ENCODE assay signal across 23 cellular contexts in the genomic region with DNA sequence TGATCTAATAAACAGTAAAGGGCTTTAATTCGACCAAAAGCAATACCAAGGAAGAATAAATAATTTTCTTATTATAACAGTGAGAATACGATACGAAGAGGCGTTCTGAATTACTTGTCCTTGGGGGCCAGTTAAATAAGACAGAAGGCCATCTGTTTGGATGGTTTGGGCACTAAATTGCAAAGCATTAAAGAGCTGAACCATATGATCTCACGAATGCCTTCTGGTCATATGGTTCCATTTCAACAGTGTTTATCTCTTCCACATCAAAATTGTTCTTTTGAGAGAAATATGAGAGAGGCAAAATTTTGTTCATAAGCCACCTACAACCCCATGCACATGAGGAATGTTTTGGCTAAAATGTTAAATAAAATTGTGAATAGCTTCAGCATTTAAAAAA.
"Had no signal": no experiment of that assay in that cellular context is flagged by ENCODE, and none has a peak within 500 bp of the region (broad histone marks: within the 10 kb centered on the region; RNA-seq: fewer than 3 reads in every experiment).

No MANE protein-coding gene starts in this region.

- H3K4me1 Mint-ChIP-seq: activated CD4-positive, alpha-beta T cell treated with anti-CD3 and anti-CD28 coated beads, Interleukin-2, amount 10 ng/mL, durations not matched to agents 24 days and 14 days; activated CD8-positive, alpha-beta memory T cell treated with anti-CD3 and anti-CD28 coated beads, Interleukin-2, amount 10 ng/mL, durations not matched to agents 7 days and 5 days; activated naive CD8-positive, alpha-beta T cell treated with anti-CD3 and anti-CD28 coated beads, Interleukin-2, amount 50 U/mL, for 24 hours; memory B cell; nephron progenitor cell; stimulated activated effector memory CD8-positive, alpha-beta T cell treated with anti-CD3 and anti-CD28 coated beads, Interleukin-12 subunit alpha, Interleukin-12 subunit beta, amount 100 ng/mL, for 72 hours; stimulated activated naive CD8-positive, alpha-beta T cell treated with anti-CD3 and anti-CD28 coated beads, Interleukin-15, amount 100 ng/mL, for 72 hours had no signal

- H3K4me3 Mint-ChIP-seq: activated CD4-positive, alpha-beta T cell treated with anti-CD3 and anti-CD28 coated beads, Interleukin-2, amount 10 ng/mL, durations not matched to agents 24 days and 14 days; activated CD8-positive, alpha-beta memory T cell treated with anti-CD3 and anti-CD28 coated beads, Interleukin-2, amount 10 ng/mL, durations not matched to agents 7 days and 5 days; activated CD8-positive, alpha-beta T cell treated with anti-CD3 and anti-CD28 coated beads for 36 hours; activated naive CD8-positive, alpha-beta T cell treated with anti-CD3 and anti-CD28 coated beads, Interleukin-2, amount 50 U/mL, for 24 hours; activated T-helper 1 cell treated with anti-CD3 and anti-CD28 coated beads, Interleukin-12 subunit alpha, Interleukin-12 subunit beta, Interleukin-2, Interleukin-4 antibody, amounts not matched to agents 30 ng/mL and 10 ng/mL and 1 ng/mL, durations not matched to agents 14 hours and 24 hours and 36 hours; memory B cell; nephron progenitor cell; stimulated activated effector memory CD8-positive, alpha-beta T cell treated with anti-CD3 and anti-CD28 coated beads, Interleukin-12 subunit alpha, Interleukin-12 subunit beta, amount 100 ng/mL, for 72 hours; stimulated activated naive CD8-positive, alpha-beta T cell treated with anti-CD3 and anti-CD28 coated beads, Interleukin-15, amount 100 ng/mL, for 72 hours had no signal

- ATAC-seq: activated CD4-positive, CD25-positive, alpha-beta regulatory T cell treated with anti-CD3 and anti-CD28 coated beads, Interleukin-2, amount 50 U/mL, for 24 hours; activated CD8-positive, alpha-beta memory T cell treated with anti-CD3 and anti-CD28 coated beads, Interleukin-2, amount 10 ng/mL, durations not matched to agents 7 days and 5 days; activated CD8-positive, alpha-beta T cell treated with anti-CD3 and anti-CD28 coated beads for 36 hours; activated naive CD8-positive, alpha-beta T cell treated with anti-CD3 and anti-CD28 coated beads, Interleukin-2, amount 50 U/mL, for 24 hours; left colon; pancreas; psoas muscle; right cardiac atrium; stimulated activated effector memory CD8-positive, alpha-beta T cell treated with anti-CD3 and anti-CD28 coated beads, Interleukin-12 subunit alpha, Interleukin-12 subunit beta, amount 100 ng/mL, for 72 hours; stimulated activated naive CD8-positive, alpha-beta T cell treated with anti-CD3 and anti-CD28 coated beads, Interleukin-15, amount 100 ng/mL, for 72 hours had no signal

- H3K27ac ChIP-seq: coronary artery, epithelial cell of prostate, pancreas, psoas muscle, skin epidermis, tibial nerve had no signal

- H3K27ac Mint-ChIP-seq: activated CD4-positive, alpha-beta T cell treated with anti-CD3 and anti-CD28 coated beads, Interleukin-2, amount 10 ng/mL, durations not matched to agents 24 days and 14 days; activated CD8-positive, alpha-beta memory T cell treated with anti-CD3 and anti-CD28 coated beads, Interleukin-2, amount 10 ng/mL, durations not matched to agents 7 days and 5 days; activated CD8-positive, alpha-beta T cell treated with anti-CD3 and anti-CD28 coated beads for 36 hours; activated naive CD8-positive, alpha-beta T cell treated with anti-CD3 and anti-CD28 coated beads, Interleukin-2, amount 50 U/mL, for 24 hours; activated T-helper 1 cell treated with anti-CD3 and anti-CD28 coated beads, Interleukin-12 subunit alpha, Interleukin-12 subunit beta, Interleukin-2, Interleukin-4 antibody, amounts not matched to agents 30 ng/mL and 10 ng/mL and 1 ng/mL, durations not matched to agents 14 hours and 24 hours and 36 hours; memory B cell; nephron progenitor cell; stimulated activated effector memory CD8-positive, alpha-beta T cell treated with anti-CD3 and anti-CD28 coated beads, Interleukin-12 subunit alpha, Interleukin-12 subunit beta, amount 100 ng/mL, for 72 hours; stimulated activated naive CD8-positive, alpha-beta T cell treated with anti-CD3 and anti-CD28 coated beads, Interleukin-15, amount 100 ng/mL, for 72 hours had no signal

- H3K4me3 ChIP-seq: coronary artery, pancreas, psoas muscle, skin epidermis, tibial nerve had no signal

- H3K27me3 Mint-ChIP-seq: activated CD4-positive, alpha-beta T cell treated with anti-CD3 and anti-CD28 coated beads, Interleukin-2, amount 10 ng/mL, durations not matched to agents 24 days and 14 days; activated CD8-positive, alpha-beta memory T cell treated with anti-CD3 and anti-CD28 coated beads, Interleukin-2, amount 10 ng/mL, durations not matched to agents 7 days and 5 days; activated CD8-positive, alpha-beta T cell treated with anti-CD3 and anti-CD28 coated beads for 36 hours; activated naive CD8-positive, alpha-beta T cell treated with anti-CD3 and anti-CD28 coated beads, Interleukin-2, amount 50 U/mL, for 24 hours; memory B cell; stimulated activated naive CD8-positive, alpha-beta T cell treated with anti-CD3 and anti-CD28 coated beads, Interleukin-15, amount 100 ng/mL, for 72 hours had no signal

- H3K9me3 ChIP-seq: pancreas, psoas muscle, tibial nerve had no signal

- H3K4me1 ChIP-seq: psoas muscle had no signal

- H3K36me3 ChIP-seq: pancreas, tibial nerve had no signal

- H3K36me3 Mint-ChIP-seq: activated CD8-positive, alpha-beta memory T cell treated with anti-CD3 and anti-CD28 coated beads, Interleukin-2, amount 10 ng/mL, durations not matched to agents 7 days and 5 days; memory B cell; stimulated activated effector memory CD8-positive, alpha-beta T cell treated with anti-CD3 and anti-CD28 coated beads, Interleukin-12 subunit alpha, Interleukin-12 subunit beta, amount 100 ng/mL, for 72 hours had no signal

- DNase-seq: activated CD4-positive, alpha-beta T cell treated with anti-CD3 and anti-CD28 coated beads, Interleukin-2, amount 10 ng/mL, durations not matched to agents 24 days and 14 days; activated CD8-positive, alpha-beta memory T cell treated with anti-CD3 and anti-CD28 coated beads, Interleukin-2, amount 10 ng/mL, durations not matched to agents 7 days and 5 days; activated CD8-positive, alpha-beta T cell treated with anti-CD3 and anti-CD28 coated beads for 36 hours; activated gamma-delta T cell; activated naive CD4-positive, alpha-beta T cell treated with anti-CD3 and anti-CD28 coated beads, Interleukin-2, amount 50 U/mL, for 16 hours; activated naive CD8-positive, alpha-beta T cell treated with anti-CD3 and anti-CD28 coated beads, Interleukin-2, amount 50 U/mL, for 24 hours; activated T-cell treated with anti-CD3 and anti-CD28 coated beads for 4 hours; cerebellar nuclear complex; left colon; nephron progenitor cell; pancreas; psoas muscle; right cardiac atrium; stimulated activated CD4-positive, alpha-beta T cell treated with anti-CD3 and anti-CD28 coated beads, Interleukin-1b, Interleukin-23, amount 100 ng/mL, for 48 hours; stimulated activated naive CD8-positive, alpha-beta T cell treated with anti-CD3 and anti-CD28 coated beads, Interleukin-15, amount 100 ng/mL, for 72 hours had no signal

- H3K9me3 Mint-ChIP-seq: activated CD4-positive, alpha-beta T cell treated with anti-CD3 and anti-CD28 coated beads, Interleukin-2, amount 10 ng/mL, durations not matched to agents 24 days and 14 days; activated naive CD8-positive, alpha-beta T cell treated with anti-CD3 and anti-CD28 coated beads, Interleukin-2, amount 50 U/mL, for 24 hours; activated T-helper 1 cell treated with anti-CD3 and anti-CD28 coated beads, Interleukin-12 subunit alpha, Interleukin-12 subunit beta, Interleukin-2, Interleukin-4 antibody, amounts not matched to agents 30 ng/mL and 10 ng/mL and 1 ng/mL, durations not matched to agents 14 hours and 24 hours and 36 hours; nephron progenitor cell had no signal

- H3K27me3 ChIP-seq: pancreas, tibial nerve had no signal
